Comparison of ENCODE assay signal across 18 cellular contexts in genomic region chr7:156932006-156932405, GRCh38. TPM values are rescaled to one million over a fixed set of nuclear protein-coding genes. Genes with fewer than 3 reads are reported as not detected.
DNase-seq lines count a peak whose midpoint lies in the region; ATAC-seq and TF ChIP-seq lines count a peak whose summit lies in the region.
"Had no signal": no experiment of that assay in that cellular context is flagged by ENCODE, and none has a peak within 500 bp of the region (broad histone marks: within the 10 kb centered on the region; RNA-seq: fewer than 3 reads in every experiment).

No MANE protein-coding gene starts in this region.

- H3K4me3 ChIP-seq in endodermal cell (ENCODE audit: low read length) (no peak overlapping the region), neural progenitor cell (no peak overlapping the region)
- no peak overlapping the region for H3K4me3 ChIP-seq in effector memory CD4-positive, alpha-beta T cell (ENCODE audit: insufficient read depth, low read depth, low read length, poor library complexity, severe bottlenecking)
- H3K4me3 ChIP-seq: cardiac muscle cell, skin epidermis, tibial artery had no signal

- no peak for ATAC-seq in HG02884 (IDR thresholded peaks at IDR 0.05; ENCODE audit: unreplicated experiment)
- ATAC-seq: activated CD8-positive, alpha-beta T cell treated with anti-CD3 and anti-CD28 coated beads, Interleukin-2, amount 10 ng/mL, durations not matched to agents 7 days and 5 days; Panc1 had no signal

- H3K36me3 Mint-ChIP-seq in endodermal cell (ENCODE audit: low read depth) (no peaks in the 10 kb centered on the region), neural progenitor cell (no peaks in the 10 kb centered on the region)
- H3K36me3 Mint-ChIP-seq in activated CD4-positive, alpha-beta memory T cell treated with anti-CD3 and anti-CD28 coated beads, Interleukin-2, amount 10 ng/mL, durations not matched to agents 7 days and 5 days (ENCODE audit: low read depth): no peaks in the 10 kb centered on the region
- H3K36me3 Mint-ChIP-seq: IgD-negative memory B cell had no signal

- no peaks in the 10 kb centered on the region for H3K4me1 ChIP-seq in endodermal cell (ENCODE audit: control insufficient read depth, insufficient read depth, low read length)
- H3K4me1 ChIP-seq in neural progenitor cell: no peaks in the 10 kb centered on the region
- H3K4me1 ChIP-seq in effector memory CD4-positive, alpha-beta T cell (ENCODE audit: control insufficient read depth, insufficient read depth, low read length, poor library complexity, severe bottlenecking): peaks cover 4% of the 10 kb centered on the region
- H3K4me1 ChIP-seq: tibial artery had no signal

- no peaks in the 10 kb centered on the region for H3F3A ChIP-seq in neural progenitor cell (ENCODE audit: low read depth)

- H3K9me3 Mint-ChIP-seq in endodermal cell (no peaks in the 10 kb centered on the region), neural progenitor cell (no peaks in the 10 kb centered on the region)
- no peaks in the 10 kb centered on the region for H3K9me3 Mint-ChIP-seq in activated CD4-positive, alpha-beta memory T cell treated with anti-CD3 and anti-CD28 coated beads, Interleukin-2, amount 10 ng/mL, durations not matched to agents 7 days and 5 days
- H3K9me3 Mint-ChIP-seq: IgD-negative memory B cell, nephron had no signal

- 76% methylated on average over 2 to 7 of the region's 7 CpGs for WGBS in endodermal cell (ENCODE audit: insufficient coverage in 1 of 2, insufficient read length in 1 of 2), 2 experiments

- H3K9me3 ChIP-seq in endodermal cell (ENCODE audit: control insufficient read depth, low read length) (no peaks in the 10 kb centered on the region), neural progenitor cell (ENCODE audit: low read depth) (no peaks in the 10 kb centered on the region)
- H3K9me3 ChIP-seq in effector memory CD4-positive, alpha-beta T cell (ENCODE audit: control insufficient read depth, low read length): no peaks in the 10 kb centered on the region
- H3K9me3 ChIP-seq: tibial artery had no signal

- H3K4me3 Mint-ChIP-seq in endodermal cell (no peak overlapping the region), neural progenitor cell (no peak overlapping the region)
- no peak overlapping the region for H3K4me3 Mint-ChIP-seq in activated CD4-positive, alpha-beta memory T cell treated with anti-CD3 and anti-CD28 coated beads, Interleukin-2, amount 10 ng/mL, durations not matched to agents 7 days and 5 days
- H3K4me3 Mint-ChIP-seq: activated CD8-positive, alpha-beta T cell treated with anti-CD3 and anti-CD28 coated beads, Interleukin-2, amount 10 ng/mL, durations not matched to agents 7 days and 5 days; IgD-negative memory B cell; nephron had no signal

- no peak for DNase-seq in HEK293T (ENCODE audit: extremely low spot score)
- DNase-seq in NCI-H69 (lab: John Stamatoyannopoulos, UW): peak; percentile 90
- peak; percentile 34 for DNase-seq in endodermal cell
- no peak for DNase-seq in neural progenitor cell (ENCODE audit: low spot score)
- DNase-seq in activated CD4-positive, alpha-beta memory T cell treated with anti-CD3 and anti-CD28 coated beads, Interleukin-2, amount 10 ng/mL, durations not matched to agents 7 days and 5 days: no peak
- DNase-seq in effector memory CD4-positive, alpha-beta T cell: no peak
- DNase-seq: activated CD8-positive, alpha-beta T cell treated with anti-CD3 and anti-CD28 coated beads, Interleukin-2, amount 10 ng/mL, durations not matched to agents 7 days and 5 days; activated gamma-delta T cell treated with Interleukin-2 at 50 U/mL for 16 hours; Calu3; NCI-H187; T-helper 9 cell; tibial artery had no signal

- CTCF ChIA-PET in HEK293T (lab: Yijun Ruan, JAX): interaction anchor here (0.7 to 0.9 kb wide), 3 partner anchors 17 to 91 kb away, joined by 3 read pairs; partner anchors contain the start of gene NOM1
- CTCF ChIA-PET in activated CD4-positive, alpha-beta memory T cell treated with anti-CD3 and anti-CD28 coated beads, Interleukin-2, amount 10 ng/mL, durations not matched to agents 7 days and 5 days (lab: Charles Lee): no interaction called here

- no peak overlapping the region for H3K27ac ChIP-seq in endodermal cell (ENCODE audit: low read depth, low read length)
- H3K27ac ChIP-seq in neural progenitor cell: no peak overlapping the region
- no peak overlapping the region for H3K27ac ChIP-seq in effector memory CD4-positive, alpha-beta T cell (ENCODE audit: insufficient read depth, low read length, poor library complexity, severe bottlenecking)
- H3K27ac ChIP-seq: cardiac muscle cell, tibial artery had no signal

- H3K4me2 ChIP-seq in neural progenitor cell: no peak overlapping the region

- no peak for TF ChIP-seq CTCF in endodermal cell (conservative IDR thresholded peaks at IDR 0.05)
- TF ChIP-seq CTCF in neural progenitor cell (IDR thresholded peaks at IDR 0.05): no peak

- no peaks in the 10 kb centered on the region for H3K36me3 ChIP-seq in endodermal cell (ENCODE audit: control insufficient read depth, insufficient read depth, low read length)
- no peaks in the 10 kb centered on the region for H3K36me3 ChIP-seq in neural progenitor cell
- no peaks in the 10 kb centered on the region for H3K36me3 ChIP-seq in effector memory CD4-positive, alpha-beta T cell (ENCODE audit: control insufficient read depth, insufficient read depth, low read length)
- H3K36me3 ChIP-seq: cardiac muscle cell, tibial artery had no signal

- POLR2A ChIA-PET in HEK293T (lab: Yijun Ruan, JAX): interaction anchor here (0.6 to 1.6 kb wide), 2 partner anchors 39 to 184 kb away, joined by 3 to 6 read pairs; partner anchors contain the start of gene LMBR1
- POLR2A ChIA-PET in activated CD4-positive, alpha-beta memory T cell treated with anti-CD3 and anti-CD28 coated beads, Interleukin-2, amount 10 ng/mL, durations not matched to agents 7 days and 5 days (lab: Charles Lee): no interaction called here

- no peaks in the 10 kb centered on the region for H3K79me2 ChIP-seq in neural progenitor cell (ENCODE audit: low read depth)

- H3K9ac ChIP-seq in endodermal cell (ENCODE audit: extremely low read depth, low read length, poor library complexity, severe bottlenecking) (no peak overlapping the region), neural progenitor cell (no peak overlapping the region)

- H2AFZ ChIP-seq in neural progenitor cell (replicated peaks): peak overlapping the region; percentile 82

- H3K27me3 ChIP-seq in endodermal cell (ENCODE audit: control insufficient read depth, insufficient read depth, low read length, poor library complexity, severe bottlenecking): no peaks in the 10 kb centered on the region
- H3K27me3 ChIP-seq in neural progenitor cell: no peaks in the 10 kb centered on the region
- H3K27me3 ChIP-seq in effector memory CD4-positive, alpha-beta T cell (replicated peaks; ENCODE audit: control insufficient read depth, insufficient read depth, low read length, poor library complexity, severe bottlenecking): no peaks in the 10 kb centered on the region

- H3K27me3 Mint-ChIP-seq in endodermal cell (ENCODE audit: insufficient read depth): peaks cover 1% of the 10 kb centered on the region
- peaks cover 2% of the 10 kb centered on the region for H3K27me3 Mint-ChIP-seq in neural progenitor cell (ENCODE audit: insufficient read depth, low read depth)
- H3K27me3 Mint-ChIP-seq in activated CD4-positive, alpha-beta memory T cell treated with anti-CD3 and anti-CD28 coated beads, Interleukin-2, amount 10 ng/mL, durations not matched to agents 7 days and 5 days: peaks cover 26% of the 10 kb centered on the region

- no peaks in the 10 kb centered on the region for H4K20me1 ChIP-seq in neural progenitor cell (ENCODE audit: low read depth)

- H3K4me1 Mint-ChIP-seq in endodermal cell (peaks cover 7% of the 10 kb centered on the region), neural progenitor cell (peaks cover 5% of the 10 kb centered on the region)
- H3K4me1 Mint-ChIP-seq in activated CD4-positive, alpha-beta memory T cell treated with anti-CD3 and anti-CD28 coated beads, Interleukin-2, amount 10 ng/mL, durations not matched to agents 7 days and 5 days: peaks cover 15% of the 10 kb centered on the region
- H3K4me1 Mint-ChIP-seq: IgD-negative memory B cell had no signal

- no peak overlapping the region for H3K27ac Mint-ChIP-seq in endodermal cell
- H3K27ac Mint-ChIP-seq in neural progenitor cell: no peak overlapping the region
- no peak overlapping the region for H3K27ac Mint-ChIP-seq in activated CD4-positive, alpha-beta memory T cell treated with anti-CD3 and anti-CD28 coated beads, Interleukin-2, amount 10 ng/mL, durations not matched to agents 7 days and 5 days
- H3K27ac Mint-ChIP-seq: activated CD8-positive, alpha-beta T cell treated with anti-CD3 and anti-CD28 coated beads, Interleukin-2, amount 10 ng/mL, durations not matched to agents 7 days and 5 days; IgD-negative memory B cell; nephron had no signal

TF ChIP-seq in HEK293T, 16 proteins besides CTCF, POLR2A, EP300 and RAD21:
- no peak for TF ChIP-seq ZNF384 (IDR thresholded peaks at IDR 0.05)
- TF ChIP-seq PKNOX1 (IDR thresholded peaks at IDR 0.05): peak; percentile 75
- no peak for TF ChIP-seq SP1 (IDR thresholded peaks at IDR 0.05)
TF ChIP-seq in HEK293T: peak in this region for 1.

RNA-seq across cellular contexts. Expression of gene NOM1, which starts 17.5 kb away (rescaled TPM):
- total RNA-seq in endodermal cell (10 to 100 TPM; 22.8 to 27.0 TPM), neural progenitor cell (ENCODE audit: low replicate concordance) (10.9 and 18.5 TPM in 2 replicates)
- 16.6 TPM for polyA plus RNA-seq in endodermal cell (2013, experiment 1 of 2)
- 16.3 TPM for polyA plus RNA-seq in endodermal cell (2013, experiment 2 of 2)
- total RNA-seq in activated CD4-positive, alpha-beta memory T cell treated with anti-CD3 and anti-CD28 coated beads, Interleukin-2, amount 10 ng/mL, durations not matched to agents 7 days and 5 days: 10 to 100 TPM; 22.1 to 22.8 TPM

RNA-seq across cellular contexts. Expression of gene LMBR1, which starts 39.0 kb away (rescaled TPM):
- total RNA-seq in endodermal cell (10 to 100 TPM; 80.9 to 88.3 TPM), neural progenitor cell (ENCODE audit: low replicate concordance) (42.0 and 58.1 TPM in 2 replicates)
- 46.5 TPM for polyA plus RNA-seq in endodermal cell (2013, experiment 1 of 2)
- 45.2 TPM for polyA plus RNA-seq in endodermal cell (2013, experiment 2 of 2)
- 10 to 100 TPM; 51.3 to 51.8 TPM for total RNA-seq in activated CD4-positive, alpha-beta memory T cell treated with anti-CD3 and anti-CD28 coated beads, Interleukin-2, amount 10 ng/mL, durations not matched to agents 7 days and 5 days

Comparison
In these comparisons a context has a peak if more than half of its experiments do, and no peak if none do; other contexts are left out.
1. DNase-seq: peak in NCI-H69 (single experiment) and endodermal cell (single experiment); none in HEK293T (single experiment), neural progenitor cell (single experiment), activated CD4-positive, alpha-beta memory T cell treated with anti-CD3 and anti-CD28 coated beads, Interleukin-2, amount 10 ng/mL, durations not matched to agents 7 days and 5 days (single experiment) and effector memory CD4-positive, alpha-beta T cell (0 of 3).